In the genomic region with DNA sequence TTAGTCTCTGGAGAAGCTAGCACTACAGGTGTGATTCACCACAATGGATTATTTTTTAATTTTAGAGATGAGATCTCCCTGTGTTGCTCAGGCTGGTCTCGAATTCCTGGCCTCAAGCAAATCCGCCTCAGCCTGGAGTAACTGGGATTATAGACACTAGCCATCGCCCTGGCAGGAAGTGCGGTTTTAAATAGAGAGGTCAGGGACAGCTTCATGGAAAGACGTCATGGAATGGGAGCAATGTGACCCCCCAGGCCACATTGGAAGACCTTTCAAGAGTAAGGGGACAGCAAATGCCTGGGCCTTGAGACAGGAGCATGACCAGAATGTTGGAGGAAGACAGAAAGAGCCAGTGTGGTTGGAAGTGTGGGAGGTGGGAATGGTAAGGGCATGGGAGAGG, we compare ENCODE assay signal across 1 cellular context.
TF ChIP-seq lines count a peak whose summit lies in the region.

No MANE protein-coding gene starts in this region.

TF ChIP-seq in A549, 52 proteins besides CTCF, POLR2A, EP300 and RAD21:
- TF ChIP-seq, protein P1, sequence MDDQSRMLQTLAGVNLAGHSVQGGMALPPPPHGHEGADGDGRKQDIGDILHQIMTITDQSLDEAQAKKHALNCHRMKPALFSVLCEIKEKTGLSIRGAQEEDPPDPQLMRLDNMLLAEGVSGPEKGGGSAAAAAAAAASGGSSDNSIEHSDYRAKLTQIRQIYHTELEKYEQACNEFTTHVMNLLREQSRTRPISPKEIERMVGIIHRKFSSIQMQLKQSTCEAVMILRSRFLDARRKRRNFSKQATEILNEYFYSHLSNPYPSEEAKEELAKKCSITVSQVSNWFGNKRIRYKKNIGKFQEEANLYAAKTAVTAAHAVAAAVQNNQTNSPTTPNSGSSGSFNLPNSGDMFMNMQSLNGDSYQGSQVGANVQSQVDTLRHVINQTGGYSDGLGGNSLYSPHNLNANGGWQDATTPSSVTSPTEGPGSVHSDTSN (IDR thresholded peaks at IDR 0.05): 0 out of 2 replicates have a peak, but pooled peaks have one; percentile 28
- TF ChIP-seq JUN (IDR thresholded peaks at IDR 0.05) (peak in 1 of 2 experiments; percentile 4; a peak in 1 of 5 replicates), NFE2L2 (conservative IDR thresholded peaks at IDR 0.05; ENCODE audit: low read length) (no peak)
